ENCODE assay signal across 1 cellular context in genomic region chr3:129467934-129468333, GRCh38.
TF ChIP-seq lines count a peak whose summit lies in the region.

No MANE protein-coding gene starts in this region.

TF ChIP-seq in HepG2, 621 proteins besides CTCF, POLR2A, EP300 and RAD21 (continues in another document):
- peak; percentile 63; the same call in 1 of the 2 replicates for TF ChIP-seq RXRA (CRISPR knock-in tag; IDR thresholded peaks at IDR 0.05)
- 0 out of 4 replicates have a peak, but pooled peaks of 1 of the 2 experiments have one; percentile 18 for TF ChIP-seq NR2F1 (CRISPR knock-in tag; IDR thresholded peaks at IDR 0.05)
- TF ChIP-seq ZNF33A (CRISPR knock-in tag; IDR thresholded peaks at IDR 0.05; ENCODE audit: borderline replicate concordance) = no peak
- peak; percentile 16; the same call in 1 of the 2 replicates for TF ChIP-seq MIXL1 (CRISPR knock-in tag; IDR thresholded peaks at IDR 0.05)
- no peak for TF ChIP-seq ZNF18 (CRISPR knock-in tag; IDR thresholded peaks at IDR 0.05; ENCODE audit: insufficient replicate concordance)
- TF ChIP-seq ZNF746 (CRISPR knock-in tag; IDR thresholded peaks at IDR 0.05) = no peak
- no peak for TF ChIP-seq IKZF4 (CRISPR knock-in tag; IDR thresholded peaks at IDR 0.05; ENCODE audit: borderline replicate concordance, low read depth, not compliant biosample characterization)
- TF ChIP-seq DPF2 (CRISPR knock-in tag; IDR thresholded peaks at IDR 0.05; ENCODE audit: borderline replicate concordance, low read depth) = no peak
- no peak for TF ChIP-seq ZSCAN31 (CRISPR knock-in tag; IDR thresholded peaks at IDR 0.05; ENCODE audit: low read depth)
- TF ChIP-seq DRAP1 (CRISPR knock-in tag; IDR thresholded peaks at IDR 0.05) = no peak
- TF ChIP-seq ZNF639 (CRISPR knock-in tag; conservative IDR thresholded peaks at IDR 0.05) = no peak
- TF ChIP-seq ZFY (CRISPR knock-in tag; IDR thresholded peaks at IDR 0.05) = no peak
- TF ChIP-seq ZNF609 (CRISPR knock-in tag; IDR thresholded peaks at IDR 0.05; ENCODE audit: borderline replicate concordance) = no peak
- no peak for TF ChIP-seq ZUFSP (CRISPR knock-in tag; IDR thresholded peaks at IDR 0.05; ENCODE audit: borderline replicate concordance)
- no peak for TF ChIP-seq FOXP4 (CRISPR knock-in tag; IDR thresholded peaks at IDR 0.05)
- TF ChIP-seq FOXM1 (CRISPR knock-in tag; IDR thresholded peaks at IDR 0.05) = no peak
- no peak for TF ChIP-seq FOXP1 (IDR thresholded peaks at IDR 0.05)
- TF ChIP-seq FOXP1 (CRISPR knock-in tag; IDR thresholded peaks at IDR 0.05) = no peak
- no peak for TF ChIP-seq ZNF691 (CRISPR knock-in tag; IDR thresholded peaks at IDR 0.05; ENCODE audit: borderline replicate concordance, low read depth)
- no peak for TF ChIP-seq ZNF44 (CRISPR knock-in tag; IDR thresholded peaks at IDR 0.05)
- no peak for TF ChIP-seq RNF219 (CRISPR knock-in tag; IDR thresholded peaks at IDR 0.05)
- TF ChIP-seq SAP130 (CRISPR knock-in tag; IDR thresholded peaks at IDR 0.05; ENCODE audit: low read depth) = 0 out of 2 replicates have a peak, but pooled peaks have one; percentile 38
- 0 out of 2 replicates have a peak, but pooled peaks have one; percentile 19 for TF ChIP-seq PATZ1 (CRISPR knock-in tag; IDR thresholded peaks at IDR 0.05)
- TF ChIP-seq WIZ (CRISPR knock-in tag; IDR thresholded peaks at IDR 0.05) = no peak
- TF ChIP-seq BRD4 (CRISPR knock-in tag; IDR thresholded peaks at IDR 0.05) = no peak
- TF ChIP-seq ZMYM3 (CRISPR knock-in tag; IDR thresholded peaks at IDR 0.05) = no peak
- TF ChIP-seq MAX (IDR thresholded peaks at IDR 0.05) = no peak
- TF ChIP-seq SALL2 (CRISPR knock-in tag; IDR thresholded peaks at IDR 0.05) = no peak
- peak; percentile 52; the same call in 1 of the 2 replicates for TF ChIP-seq NCOR1 (IDR thresholded peaks at IDR 0.05; ENCODE audit: borderline replicate concordance, low read length)
- TF ChIP-seq ZNF850 (CRISPR knock-in tag; conservative IDR thresholded peaks at IDR 0.05) = no peak
- no peak for TF ChIP-seq ZBTB43 (CRISPR knock-in tag; conservative IDR thresholded peaks at IDR 0.05)
- TF ChIP-seq ARNT (IDR thresholded peaks at IDR 0.05) = no peak
- no peak for TF ChIP-seq ZNF878 (CRISPR knock-in tag; IDR thresholded peaks at IDR 0.05)
- no peak for TF ChIP-seq ZNF329 (CRISPR knock-in tag; IDR thresholded peaks at IDR 0.05; ENCODE audit: low read depth)
- TF ChIP-seq ZC3H4 (CRISPR knock-in tag; IDR thresholded peaks at IDR 0.05; ENCODE audit: borderline replicate concordance) = no peak
- no peak for TF ChIP-seq E2F2 (CRISPR knock-in tag; IDR thresholded peaks at IDR 0.05; ENCODE audit: borderline replicate concordance)
